1 cellular context compared by ENCODE assay signal in genomic region chr3:32238027-32238815, GRCh38.
A peak's percentile ranks its signal among the peaks of the same experiment; 100 is the strongest.
TF ChIP-seq lines count a peak whose summit lies in the region.

A gene with protein sequence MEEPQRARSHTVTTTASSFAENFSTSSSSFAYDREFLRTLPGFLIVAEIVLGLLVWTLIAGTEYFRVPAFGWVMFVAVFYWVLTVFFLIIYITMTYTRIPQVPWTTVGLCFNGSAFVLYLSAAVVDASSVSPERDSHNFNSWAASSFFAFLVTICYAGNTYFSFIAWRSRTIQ (plus strand): TSS chr3:32238680. CDS start chr3:32238973, 293 bp downstream.

TF ChIP-seq in HepG2, 621 proteins besides CTCF, POLR2A, EP300 and RAD21 (continued from another document and continues in another):
- TF ChIP-seq, protein P1, sequence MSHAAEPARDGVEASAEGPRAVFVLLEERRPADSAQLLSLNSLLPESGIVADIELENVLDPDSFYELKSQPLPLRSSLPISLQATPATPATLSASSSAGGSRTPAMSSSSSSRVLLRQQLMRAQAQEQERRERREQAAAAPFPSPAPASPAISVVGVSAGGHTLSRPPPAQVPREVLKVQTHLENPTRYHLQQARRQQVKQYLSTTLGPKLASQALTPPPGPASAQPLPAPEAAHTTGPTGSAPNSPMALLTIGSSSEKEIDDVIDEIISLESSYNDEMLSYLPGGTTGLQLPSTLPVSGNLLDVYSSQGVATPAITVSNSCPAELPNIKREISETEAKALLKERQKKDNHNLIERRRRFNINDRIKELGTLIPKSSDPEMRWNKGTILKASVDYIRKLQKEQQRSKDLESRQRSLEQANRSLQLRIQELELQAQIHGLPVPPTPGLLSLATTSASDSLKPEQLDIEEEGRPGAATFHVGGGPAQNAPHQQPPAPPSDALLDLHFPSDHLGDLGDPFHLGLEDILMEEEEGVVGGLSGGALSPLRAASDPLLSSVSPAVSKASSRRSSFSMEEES (CRISPR knock-in tag; IDR thresholded peaks at IDR 0.05), result peak; percentile 69
- no peak for TF ChIP-seq ATF7 (IDR thresholded peaks at IDR 0.05)
- no peak for TF ChIP-seq ATF7 (CRISPR knock-in tag; IDR thresholded peaks at IDR 0.05)
- no peak for TF ChIP-seq NFYC (CRISPR knock-in tag; IDR thresholded peaks at IDR 0.05)
- no peak for TF ChIP-seq ZNF550 (CRISPR knock-in tag; IDR thresholded peaks at IDR 0.05; ENCODE audit: borderline replicate concordance)
- TF ChIP-seq MEIS2 (CRISPR knock-in tag; IDR thresholded peaks at IDR 0.05), result peak; percentile 68; the same call in 1 of the 2 replicates
- no peak for TF ChIP-seq ZNF839 (CRISPR knock-in tag; IDR thresholded peaks at IDR 0.05; ENCODE audit: borderline replicate concordance)
- no peak for TF ChIP-seq SP5 (CRISPR knock-in tag; IDR thresholded peaks at IDR 0.05; ENCODE audit: borderline replicate concordance, low read depth)
- TF ChIP-seq ZNF720 (CRISPR knock-in tag; IDR thresholded peaks at IDR 0.05), result no peak
- no peak for TF ChIP-seq SALL2 (CRISPR knock-in tag; IDR thresholded peaks at IDR 0.05)
- TF ChIP-seq RCOR2 (CRISPR knock-in tag; IDR thresholded peaks at IDR 0.05), result peak; percentile 51; the same call in 1 of the 2 replicates
- no peak for TF ChIP-seq ZNF260 (CRISPR knock-in tag; IDR thresholded peaks at IDR 0.05; ENCODE audit: borderline replicate concordance, low read depth)
- peak; percentile 85 for TF ChIP-seq ZNF547 (CRISPR knock-in tag; IDR thresholded peaks at IDR 0.05)
- no peak; the same call in 1 of the 2 replicates for TF ChIP-seq MAZ (IDR thresholded peaks at IDR 0.05; ENCODE audit: borderline replicate concordance, low read depth, low read length)
- peak; percentile 28; the same call in 1 of the 2 replicates for TF ChIP-seq MAZ (CRISPR knock-in tag; IDR thresholded peaks at IDR 0.05; ENCODE audit: low read depth)
- TF ChIP-seq ZFP41 (CRISPR knock-in tag; IDR thresholded peaks at IDR 0.05; ENCODE audit: borderline replicate concordance), result no peak
- no peak; the same call in 1 of the 2 replicates for TF ChIP-seq CCDC6 (CRISPR knock-in tag; IDR thresholded peaks at IDR 0.05)
- peak; percentile 87 for TF ChIP-seq PHF21A (CRISPR knock-in tag; IDR thresholded peaks at IDR 0.05)
- 0 out of 2 replicates have a peak, but pooled peaks have one; percentile 27 for TF ChIP-seq ZNF33B (CRISPR knock-in tag; IDR thresholded peaks at IDR 0.05)
- peak; percentile 76 for TF ChIP-seq HIVEP1 (CRISPR knock-in tag; IDR thresholded peaks at IDR 0.05)
- peak; percentile 83; the same call in 1 of the 2 replicates for TF ChIP-seq KDM3A (CRISPR knock-in tag; IDR thresholded peaks at IDR 0.05; ENCODE audit: low read depth)
- no peak for TF ChIP-seq CENPX (CRISPR knock-in tag; IDR thresholded peaks at IDR 0.05)
- no peak for TF ChIP-seq ZNF263 (CRISPR knock-in tag; IDR thresholded peaks at IDR 0.05)
- peak; percentile 69 for TF ChIP-seq ASH2L (IDR thresholded peaks at IDR 0.05; ENCODE audit: insufficient read length, low read depth, low read length)
- no peak for TF ChIP-seq ZNF570 (CRISPR knock-in tag; IDR thresholded peaks at IDR 0.05; ENCODE audit: borderline replicate concordance)
- 0 out of 2 replicates have a peak, but pooled peaks have one; percentile 23 for TF ChIP-seq PPARG (CRISPR knock-in tag; conservative IDR thresholded peaks at IDR 0.05)
- no peak; the same call in 1 of the 2 replicates for TF ChIP-seq POGK (CRISPR knock-in tag; conservative IDR thresholded peaks at IDR 0.05)
- no peak for TF ChIP-seq THYN1 (CRISPR knock-in tag; IDR thresholded peaks at IDR 0.05; ENCODE audit: borderline replicate concordance, low read depth)
- no peak for TF ChIP-seq ZNF75D (CRISPR knock-in tag; IDR thresholded peaks at IDR 0.05; ENCODE audit: borderline replicate concordance)
- no peak for TF ChIP-seq ZC3H4 (CRISPR knock-in tag; IDR thresholded peaks at IDR 0.05; ENCODE audit: borderline replicate concordance)
- no peak for TF ChIP-seq MED8 (CRISPR knock-in tag; IDR thresholded peaks at IDR 0.05; ENCODE audit: insufficient replicate concordance)
- peak; percentile 57 for TF ChIP-seq E2F1 (CRISPR knock-in tag; IDR thresholded peaks at IDR 0.05)
- peak; percentile 75; the same call in 1 of the 2 replicates for TF ChIP-seq TBX2 (CRISPR knock-in tag; IDR thresholded peaks at IDR 0.05; ENCODE audit: borderline replicate concordance)
- TF ChIP-seq TEAD2 (CRISPR knock-in tag; IDR thresholded peaks at IDR 0.05), result no peak
- TF ChIP-seq, protein P2, sequence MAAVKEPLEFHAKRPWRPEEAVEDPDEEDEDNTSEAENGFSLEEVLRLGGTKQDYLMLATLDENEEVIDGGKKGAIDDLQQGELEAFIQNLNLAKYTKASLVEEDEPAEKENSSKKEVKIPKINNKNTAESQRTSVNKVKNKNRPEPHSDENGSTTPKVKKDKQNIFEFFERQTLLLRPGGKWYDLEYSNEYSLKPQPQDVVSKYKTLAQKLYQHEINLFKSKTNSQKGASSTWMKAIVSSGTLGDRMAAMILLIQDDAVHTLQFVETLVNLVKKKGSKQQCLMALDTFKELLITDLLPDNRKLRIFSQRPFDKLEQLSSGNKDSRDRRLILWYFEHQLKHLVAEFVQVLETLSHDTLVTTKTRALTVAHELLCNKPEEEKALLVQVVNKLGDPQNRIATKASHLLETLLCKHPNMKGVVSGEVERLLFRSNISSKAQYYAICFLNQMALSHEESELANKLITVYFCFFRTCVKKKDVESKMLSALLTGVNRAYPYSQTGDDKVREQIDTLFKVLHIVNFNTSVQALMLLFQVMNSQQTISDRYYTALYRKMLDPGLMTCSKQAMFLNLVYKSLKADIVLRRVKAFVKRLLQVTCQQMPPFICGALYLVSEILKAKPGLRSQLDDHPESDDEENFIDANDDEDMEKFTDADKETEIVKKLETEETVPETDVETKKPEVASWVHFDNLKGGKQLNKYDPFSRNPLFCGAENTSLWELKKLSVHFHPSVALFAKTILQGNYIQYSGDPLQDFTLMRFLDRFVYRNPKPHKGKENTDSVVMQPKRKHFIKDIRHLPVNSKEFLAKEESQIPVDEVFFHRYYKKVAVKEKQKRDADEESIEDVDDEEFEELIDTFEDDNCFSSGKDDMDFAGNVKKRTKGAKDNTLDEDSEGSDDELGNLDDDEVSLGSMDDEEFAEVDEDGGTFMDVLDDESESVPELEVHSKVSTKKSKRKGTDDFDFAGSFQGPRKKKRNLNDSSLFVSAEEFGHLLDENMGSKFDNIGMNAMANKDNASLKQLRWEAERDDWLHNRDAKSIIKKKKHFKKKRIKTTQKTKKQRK (IDR thresholded peaks at IDR 0.05; ENCODE audit: low read length), result no peak
- no peak for TF ChIP-seq HNRNPUL1 (IDR thresholded peaks at IDR 0.05; ENCODE audit: low read depth, low read length)
- no peak for TF ChIP-seq RFX5 (IDR thresholded peaks at IDR 0.05; ENCODE audit: low read depth, low read length)
- TF ChIP-seq TERF1 (CRISPR knock-in tag; IDR thresholded peaks at IDR 0.05), result no peak
- no peak for TF ChIP-seq ZNF790 (CRISPR knock-in tag; IDR thresholded peaks at IDR 0.05; ENCODE audit: borderline replicate concordance)
- TF ChIP-seq ZFY (CRISPR knock-in tag; IDR thresholded peaks at IDR 0.05), result peak; percentile 72
- peak; percentile 70 for TF ChIP-seq HOXA3 (CRISPR knock-in tag; IDR thresholded peaks at IDR 0.05)
- TF ChIP-seq ZNF10 (CRISPR knock-in tag; IDR thresholded peaks at IDR 0.05; ENCODE audit: borderline replicate concordance, low read depth), result no peak
- no peak for TF ChIP-seq ZNF275 (CRISPR knock-in tag; IDR thresholded peaks at IDR 0.05; ENCODE audit: borderline replicate concordance)
- no peak for TF ChIP-seq CEBPB (IDR thresholded peaks at IDR 0.05; ENCODE audit: borderline replicate concordance, low read depth, low read length)
- no peak for TF ChIP-seq RFXAP (CRISPR knock-in tag; IDR thresholded peaks at IDR 0.05; ENCODE audit: borderline replicate concordance)
- no peak for TF ChIP-seq MTA3 (CRISPR knock-in tag; IDR thresholded peaks at IDR 0.05)
- no peak for TF ChIP-seq PAX8 (CRISPR knock-in tag; IDR thresholded peaks at IDR 0.05; ENCODE audit: borderline replicate concordance)
- no peak for TF ChIP-seq FOXA1 (IDR thresholded peaks at IDR 0.05)
- TF ChIP-seq FOXA1 (CRISPR knock-in tag; IDR thresholded peaks at IDR 0.05), result no peak
- TF ChIP-seq, protein P3, sequence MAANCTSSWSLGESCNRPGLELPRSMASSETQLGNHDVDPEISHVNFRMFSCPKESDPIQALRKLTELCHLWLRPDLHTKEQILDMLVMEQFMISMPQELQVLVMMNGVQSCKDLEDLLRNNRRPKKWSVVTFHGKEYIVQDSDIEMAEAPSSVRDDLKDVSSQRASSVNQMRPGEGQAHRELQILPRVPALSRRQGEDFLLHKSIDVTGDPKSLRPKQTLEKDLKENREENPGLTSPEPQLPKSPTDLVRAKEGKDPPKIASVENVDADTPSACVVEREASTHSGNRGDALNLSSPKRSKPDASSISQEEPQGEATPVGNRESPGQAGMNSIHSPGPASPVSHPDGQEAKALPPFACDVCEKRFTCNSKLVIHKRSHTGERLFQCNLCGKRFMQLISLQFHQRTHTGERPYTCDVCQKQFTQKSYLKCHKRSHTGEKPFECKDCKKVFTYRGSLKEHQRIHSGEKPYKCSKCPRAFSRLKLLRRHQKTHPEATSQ (CRISPR knock-in tag; IDR thresholded peaks at IDR 0.05; ENCODE audit: borderline replicate concordance), result 0 out of 2 replicates have a peak, but pooled peaks have one; percentile 53
- TF ChIP-seq JDP2 (CRISPR knock-in tag; IDR thresholded peaks at IDR 0.05; ENCODE audit: borderline replicate concordance), result no peak
- no peak for TF ChIP-seq TBP (CRISPR knock-in tag; IDR thresholded peaks at IDR 0.05)
- no peak for TF ChIP-seq ZSCAN22 (CRISPR knock-in tag; IDR thresholded peaks at IDR 0.05)
- TF ChIP-seq TP53 (CRISPR knock-in tag; conservative IDR thresholded peaks at IDR 0.05), result no peak
- TF ChIP-seq NR0B2 (CRISPR knock-in tag; IDR thresholded peaks at IDR 0.05), result 0 out of 2 replicates have a peak, but pooled peaks have one; percentile 55
- no peak for TF ChIP-seq E2F5 (CRISPR knock-in tag; conservative IDR thresholded peaks at IDR 0.05)
- peak; percentile 64 for TF ChIP-seq ZNF124 (CRISPR knock-in tag; IDR thresholded peaks at IDR 0.05)
- TF ChIP-seq ZNF747 (CRISPR knock-in tag; IDR thresholded peaks at IDR 0.05; ENCODE audit: borderline replicate concordance), result peak; percentile 73; the same call in 1 of the 2 replicates
- peak; percentile 22; the same call in 1 of the 2 replicates for TF ChIP-seq ZNF691 (CRISPR knock-in tag; IDR thresholded peaks at IDR 0.05; ENCODE audit: borderline replicate concordance, low read depth)
- peak; percentile 85 for TF ChIP-seq MEF2D (CRISPR knock-in tag; IDR thresholded peaks at IDR 0.05)
